Comparison of ENCODE assay signal across 16 cellular contexts in genomic region chr1:233668146-233668724, GRCh38. TPM values are rescaled to one million over a fixed set of nuclear protein-coding genes. Genes with fewer than 3 reads are reported as not detected.
DNase-seq lines count a peak whose midpoint lies in the region; ATAC-seq and TF ChIP-seq lines count a peak whose summit lies in the region.
"Had no signal": no experiment of that assay in that cellular context is flagged by ENCODE, and none has a peak within 500 bp of the region (broad histone marks: within the 10 kb centered on the region; RNA-seq: fewer than 3 reads in every experiment).

No MANE protein-coding gene starts in this region.

- TF ChIP-seq CTCF in fibroblast of the aortic adventitia (IDR thresholded peaks at IDR 0.05; ENCODE audit: insufficient read depth, low read length): no peak

- peak overlapping the region; percentile 31 for H3K27ac Mint-ChIP-seq in activated T-helper 17 cell treated with anti-CD3 and anti-CD28 coated beads, Interleukin-2, amount 50 U/mL, for 72 hours
- H3K27ac Mint-ChIP-seq: activated naive CD8-positive, alpha-beta T cell; CD8-positive, alpha-beta memory T cell had no signal

- no peak overlapping the region for H3K4me3 ChIP-seq in fibroblast of the aortic adventitia (ENCODE audit: low read depth, low read length)
- H3K4me3 ChIP-seq: right lobe of liver had no signal

- no peaks in the 10 kb centered on the region for H3K36me3 Mint-ChIP-seq in activated T-helper 17 cell treated with anti-CD3 and anti-CD28 coated beads, Interleukin-2, amount 50 U/mL, for 72 hours (ENCODE audit: low read depth)
- H3K36me3 Mint-ChIP-seq: activated naive CD8-positive, alpha-beta T cell; CD8-positive, alpha-beta memory T cell had no signal

- H3K4me3 Mint-ChIP-seq in activated T-helper 17 cell treated with anti-CD3 and anti-CD28 coated beads, Interleukin-2, amount 50 U/mL, for 72 hours: no peak overlapping the region
- H3K4me3 Mint-ChIP-seq: activated naive CD8-positive, alpha-beta T cell had no signal

- no peaks in the 10 kb centered on the region for H3K9me3 Mint-ChIP-seq in activated T-helper 17 cell treated with anti-CD3 and anti-CD28 coated beads, Interleukin-2, amount 50 U/mL, for 72 hours

- peaks cover 4% of the 10 kb centered on the region for H3K27me3 Mint-ChIP-seq in activated T-helper 17 cell treated with anti-CD3 and anti-CD28 coated beads, Interleukin-2, amount 50 U/mL, for 72 hours

- no peak for ATAC-seq in activated T-helper 17 cell treated with anti-CD3 and anti-CD28 coated beads, Interleukin-2, amount 50 U/mL, for 72 hours (replicated peaks)
- no peak for ATAC-seq in HG03095 (IDR thresholded peaks at IDR 0.05; ENCODE audit: unreplicated experiment)
- no peak for ATAC-seq in HG03571 (IDR thresholded peaks at IDR 0.05; ENCODE audit: unreplicated experiment)
- ATAC-seq: HepG2 had no signal

- DNase-seq in NCI-H2171 treated with DMSO at 0.1 percent for 48 hours (lab: John Stamatoyannopoulos, UW): peak; percentile 70
- DNase-seq in NCI-H2171 (lab: John Stamatoyannopoulos, UW): no peak
- DNase-seq in fibroblast of the aortic adventitia (ENCODE audit: low read depth): peak; percentile 75
- peak; percentile 49 for DNase-seq in stromal cell of bone marrow (ENCODE audit: low read depth)
- DNase-seq in MV-4-11 (lab: John Stamatoyannopoulos, UW): no peak
- DNase-seq: CD8-positive, alpha-beta memory T cell; GF-D8; NCI-H1417 treated with DMSO at 0.1 percent for 48 hours; NCI-H774; right lobe of liver; stimulated activated CD4-positive, alpha-beta T cell treated with anti-CD3 and anti-CD28 coated beads, Interleukin-4, amount 100 ng/mL, for 1 hour had no signal

- H3K4me1 Mint-ChIP-seq in activated T-helper 17 cell treated with anti-CD3 and anti-CD28 coated beads, Interleukin-2, amount 50 U/mL, for 72 hours: no peaks in the 10 kb centered on the region
- H3K4me1 Mint-ChIP-seq: CD8-positive, alpha-beta memory T cell had no signal

RNA-seq across cellular contexts. Expression of gene KCNK1, which starts 54.3 kb away (rescaled TPM):
- 1 to 10 TPM; 3.4 to 10.0 TPM for total RNA-seq in activated T-helper 17 cell treated with anti-CD3 and anti-CD28 coated beads, Interleukin-2, amount 50 U/mL, for 72 hours
- 2.9 and 3.6 TPM in 2 replicates for total RNA-seq in fibroblast of the aortic adventitia (ENCODE audit: low replicate concordance)
- total RNA-seq: HepG2 had no signal

Comparison
In these comparisons a context has a peak if more than half of its experiments do, and no peak if none do; other contexts are left out.
1. DNase-seq: peak in NCI-H2171 treated with DMSO at 0.1 percent for 48 hours (single experiment), fibroblast of the aortic adventitia (single experiment) and stromal cell of bone marrow (single experiment); none in NCI-H2171 (single experiment) and MV-4-11 (single experiment).